Comparison of ENCODE assay signal across 16 cellular contexts in the genomic region with DNA sequence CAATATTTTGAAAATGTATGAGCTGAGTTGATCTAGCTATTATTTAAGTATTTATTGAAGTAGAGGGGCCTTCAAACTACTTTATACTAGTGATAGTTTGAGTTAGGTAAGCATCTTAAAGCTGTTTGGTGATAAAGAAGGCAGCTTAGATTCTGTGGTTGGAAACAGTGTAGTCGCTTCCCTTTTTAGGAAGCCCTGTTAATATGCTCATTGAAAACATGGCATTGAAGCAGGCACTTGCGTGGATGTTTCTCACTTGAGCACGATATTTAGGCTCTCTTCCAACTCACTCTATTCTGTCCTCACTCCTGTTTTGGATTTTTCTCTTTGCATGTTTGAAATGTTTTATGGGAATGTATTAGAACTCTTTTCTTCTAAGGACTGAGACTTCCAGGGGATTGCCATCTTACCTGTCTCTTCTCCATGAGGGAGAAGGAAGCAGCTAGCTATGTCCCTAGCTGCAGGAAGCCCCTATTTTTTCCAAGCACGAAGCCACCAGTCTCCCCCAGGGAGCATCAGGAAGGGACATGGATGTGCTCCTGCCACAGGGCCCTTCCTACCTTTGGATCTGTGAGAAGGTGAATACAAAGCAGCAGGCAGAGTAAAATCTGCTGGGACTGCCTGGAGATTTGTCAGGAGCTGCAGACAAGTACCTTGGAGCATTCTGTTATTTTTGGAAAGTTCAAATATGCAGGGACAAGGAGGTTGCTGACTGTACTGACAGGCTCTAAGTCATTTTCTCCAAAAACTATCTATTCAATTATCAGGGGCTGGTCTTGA. TPM values are rescaled to one million over a fixed set of nuclear protein-coding genes. Genes with fewer than 3 reads are reported as not detected.
DNase-seq lines count a peak whose midpoint lies in the region; ATAC-seq and TF ChIP-seq lines count a peak whose summit lies in the region.
"Had no signal": no experiment of that assay in that cellular context is flagged by ENCODE, and none has a peak within 500 bp of the region (broad histone marks: within the 10 kb centered on the region; RNA-seq: fewer than 3 reads in every experiment).

No MANE protein-coding gene starts in this region.

- H3K9me3 Mint-ChIP-seq in naive thymus-derived CD4-positive, alpha-beta T cell: no peaks in the 10 kb centered on the region
- H3K9me3 Mint-ChIP-seq: activated CD4-positive, alpha-beta T cell treated with anti-CD3 and anti-CD28 coated beads, Interleukin-2, amount 10 ng/mL, durations not matched to agents 7 days and 5 days; T-helper 1 cell treated with Interleukin-12 subunit alpha and Interleukin-12 subunit beta and Interleukin-4 antibody, amounts not matched to agents 30 μg/mL and 1 μg/mL, for 36 hours had no signal

- ATAC-seq in GM21367 (IDR thresholded peaks at IDR 0.05; ENCODE audit: unreplicated experiment) (peak; percentile 62), gastroesophageal sphincter (peak; percentile 64), HG03135 (IDR thresholded peaks at IDR 0.05; ENCODE audit: unreplicated experiment) (no peak)
- no peak for ATAC-seq in naive thymus-derived CD4-positive, alpha-beta T cell
- ATAC-seq: Panc1 had no signal

- H3K27me3 Mint-ChIP-seq in naive thymus-derived CD4-positive, alpha-beta T cell: peaks cover 0 to 4% (median 1%) of the 10 kb centered on the region in 5 donors
- H3K27me3 Mint-ChIP-seq: activated CD4-positive, alpha-beta T cell treated with anti-CD3 and anti-CD28 coated beads, Interleukin-2, amount 10 ng/mL, durations not matched to agents 7 days and 5 days; type B pancreatic cell had no signal

- POLR2A ChIA-PET in naive thymus-derived CD4-positive, alpha-beta T cell (lab: Charles Lee): interaction anchor here (0.6 kb wide), 1 partner anchor 100 kb away, joined by 6 read pairs; no protein-coding TSS in a partner anchor

- DNase-seq in NOMO-1 treated with DMSO at 0.1 percent for 48 hours (lab: John Stamatoyannopoulos, UW; ENCODE audit: unreplicated experiment) (peak; percentile 70), stomach (no peak), SHP77 treated with DMSO at 0.1 percent for 48 hours (lab: John Stamatoyannopoulos, UW) (no peak), T1000 (lab: John Stamatoyannopoulos, UW) (no peak)
- no peak for DNase-seq in naive thymus-derived CD4-positive, alpha-beta T cell
- DNase-seq: activated CD4-positive, alpha-beta T cell treated with anti-CD3 and anti-CD28 coated beads, Interleukin-2, amount 10 ng/mL, durations not matched to agents 7 days and 5 days; activated T-cell treated with anti-CD3 and anti-CD28 coated beads, Interleukin-2, amount 50 U/mL, for 1 hour; hippocampal formation; NCI-H2227 treated with DMSO at 0.1 percent for 48 hours; nucleus accumbens had no signal

- TF ChIP-seq EP300 in gastroesophageal sphincter (IDR thresholded peaks at IDR 0.05) (no peak), stomach (IDR thresholded peaks at IDR 0.05) (no peak)

- TF ChIP-seq CTCF in gastroesophageal sphincter (IDR thresholded peaks at IDR 0.05) (no peak), stomach (IDR thresholded peaks at IDR 0.05) (no peak)

- H3K27me3 ChIP-seq in gastroesophageal sphincter: no peaks in the 10 kb centered on the region
- H3K27me3 ChIP-seq in stomach: no peaks in the 10 kb centered on the region
- no peaks in the 10 kb centered on the region for H3K27me3 ChIP-seq in naive thymus-derived CD4-positive, alpha-beta T cell (ENCODE audit: control insufficient read depth in 2 of 2, insufficient read depth in 2 of 2, low read length in 2 of 2)

- no peak overlapping the region for H3K4me3 Mint-ChIP-seq in naive thymus-derived CD4-positive, alpha-beta T cell
- H3K4me3 Mint-ChIP-seq: activated CD4-positive, alpha-beta T cell treated with anti-CD3 and anti-CD28 coated beads, Interleukin-2, amount 10 ng/mL, durations not matched to agents 7 days and 5 days; T-helper 1 cell treated with Interleukin-12 subunit alpha and Interleukin-12 subunit beta and Interleukin-4 antibody, amounts not matched to agents 30 μg/mL and 1 μg/mL, for 36 hours; type B pancreatic cell had no signal

- H3K36me3 Mint-ChIP-seq in naive thymus-derived CD4-positive, alpha-beta T cell: no peaks in the 10 kb centered on the region
- H3K36me3 Mint-ChIP-seq: type B pancreatic cell had no signal

- no peak for TF ChIP-seq POLR2A in gastroesophageal sphincter (IDR thresholded peaks at IDR 0.05)
- TF ChIP-seq POLR2A in stomach (IDR thresholded peaks at IDR 0.05): no peak

- H3K4me1 ChIP-seq in gastroesophageal sphincter (peaks cover 5 to 98% (median 16%) of the 10 kb centered on the region in 3 donors), stomach (peaks cover 0 to 60% (median 16%) of the 10 kb centered on the region in 4 donors)
- no peaks in the 10 kb centered on the region for H3K4me1 ChIP-seq in naive thymus-derived CD4-positive, alpha-beta T cell (ENCODE audit: control insufficient read depth in 2 of 2, insufficient read depth in 2 of 2, low read length in 2 of 2)

- H3K27ac Mint-ChIP-seq in naive thymus-derived CD4-positive, alpha-beta T cell: no peak overlapping the region
- H3K27ac Mint-ChIP-seq: activated CD4-positive, alpha-beta T cell treated with anti-CD3 and anti-CD28 coated beads, Interleukin-2, amount 10 ng/mL, durations not matched to agents 7 days and 5 days; T-helper 1 cell treated with Interleukin-12 subunit alpha and Interleukin-12 subunit beta and Interleukin-4 antibody, amounts not matched to agents 30 μg/mL and 1 μg/mL, for 36 hours; type B pancreatic cell had no signal

- CTCF ChIA-PET in naive thymus-derived CD4-positive, alpha-beta T cell (lab: Charles Lee): no interaction called here

- no peaks in the 10 kb centered on the region for H3K9me3 ChIP-seq in gastroesophageal sphincter
- H3K9me3 ChIP-seq in stomach: no peaks in the 10 kb centered on the region
- H3K9me3 ChIP-seq in naive thymus-derived CD4-positive, alpha-beta T cell (ENCODE audit: control insufficient read depth in 2 of 3, low read length in 3 of 3): no peaks in the 10 kb centered on the region

- H3K36me3 ChIP-seq in gastroesophageal sphincter (no peaks in the 10 kb centered on the region), stomach (no peaks in the 10 kb centered on the region)
- H3K36me3 ChIP-seq in naive thymus-derived CD4-positive, alpha-beta T cell (ENCODE audit: control insufficient read depth in 2 of 3, insufficient read depth in 3 of 3, low read length in 3 of 3): no peaks in the 10 kb centered on the region

- 10 to 46% methylated on average over 3 of the region's 4 CpGs for WGBS in gastroesophageal sphincter (ENCODE audit: low coverage in 1 of 2), 2 donors
- 54 to 72% (median 63%) methylated on average over 4 of the region's 4 CpGs for WGBS in stomach, 5 donors

- no peaks in the 10 kb centered on the region for H3K4me1 Mint-ChIP-seq in naive thymus-derived CD4-positive, alpha-beta T cell
- H3K4me1 Mint-ChIP-seq: activated CD4-positive, alpha-beta T cell treated with anti-CD3 and anti-CD28 coated beads, Interleukin-2, amount 10 ng/mL, durations not matched to agents 7 days and 5 days had no signal

- intact Hi-C loops in stomach (cut with DNase I; ENCODE audit: low total_unique reads): no loop called here
- intact Hi-C loops in naive thymus-derived CD4-positive, alpha-beta T cell (cut with micrococcal nuclease): no loop called here

- H3K4me3 ChIP-seq in gastroesophageal sphincter (no peak overlapping the region), stomach (no peak overlapping the region)
- H3K4me3 ChIP-seq in naive thymus-derived CD4-positive, alpha-beta T cell (ENCODE audit: low read length): no peak overlapping the region

- H3K27ac ChIP-seq in gastroesophageal sphincter: peak overlapping the region; percentile 93 to 96 (median 95)
- H3K27ac ChIP-seq in stomach: peak overlapping the region in 4 of 5 donors; percentile 66 to 91 (median 78)
- H3K27ac ChIP-seq in naive thymus-derived CD4-positive, alpha-beta T cell (ENCODE audit: low read depth, low read length): no peak overlapping the region

RNA-seq across cellular contexts. Expression of a gene that starts 22.0 kb away (rescaled TPM):
- total RNA-seq in gastroesophageal sphincter (100 to 1,000 TPM in 3 of 4 donors, 10 to 100 TPM in 1; 91.5 to 121 (median 117) TPM), stomach (100 to 1,000 TPM in 1 of 5 donors, 10 to 100 TPM in 4; 18.3 to 104 (median 35.3) TPM)
- polyA plus RNA-seq in stomach: 1 to 10 TPM; 5.8 to 6.5 (median 5.9) TPM
- total RNA-seq in naive thymus-derived CD4-positive, alpha-beta T cell: 10 to 100 TPM in 2 of 5 experiments, 1 to 10 TPM in 3; 4.3 to 11.3 (median 8.9) TPM
- polyA plus RNA-seq in naive thymus-derived CD4-positive, alpha-beta T cell: 1 to 10 TPM; 2.1 to 3.0 TPM

Comparison
In these comparisons a context has a peak if more than half of its experiments do, and no peak if none do; other contexts are left out.
1. ATAC-seq: peak in GM21367 (single experiment) and gastroesophageal sphincter (single experiment); none in naive thymus-derived CD4-positive, alpha-beta T cell (single experiment) and HG03135 (single experiment).